Comparison of ENCODE assay signal across 23 cellular contexts in the genomic region with DNA sequence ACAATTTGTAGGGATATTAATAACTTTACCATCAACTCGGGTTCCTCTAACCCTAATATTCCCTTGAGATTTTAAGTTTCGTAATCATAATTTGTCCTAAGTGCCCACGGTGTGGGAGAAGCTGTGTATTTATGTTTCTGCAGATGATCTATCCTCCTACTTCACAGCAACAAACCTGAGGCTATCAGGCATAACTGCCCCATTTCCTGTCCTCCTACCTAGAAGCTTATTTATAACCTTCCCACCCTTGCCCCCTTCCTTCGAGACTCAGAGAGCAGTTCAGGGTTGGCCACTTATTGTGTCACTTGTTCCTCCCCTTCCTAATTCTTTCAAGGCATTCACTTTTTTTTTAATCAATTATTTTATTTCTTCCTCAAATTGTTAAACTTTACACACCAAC. TPM values are rescaled to one million over a fixed set of nuclear protein-coding genes. Genes with fewer than 3 reads are reported as not detected.
DNase-seq lines count a peak whose midpoint lies in the region; ATAC-seq and TF ChIP-seq lines count a peak whose summit lies in the region.
"Had no signal": no experiment of that assay in that cellular context is flagged by ENCODE, and none has a peak within 500 bp of the region (broad histone marks: within the 10 kb centered on the region; RNA-seq: fewer than 3 reads in every experiment).

No MANE protein-coding gene starts in this region.

- H4K91ac ChIP-seq in trophoblast cell (ENCODE audit: low read depth, low read length) = no peak overlapping the region

- H3K27me3 Mint-ChIP-seq in activated CD4-positive, alpha-beta memory T cell treated with anti-CD3 and anti-CD28 coated beads, Interleukin-2, amount 10 ng/mL, durations not matched to agents 7 days and 5 days = peaks cover 2% of the 10 kb centered on the region
- H3K27me3 Mint-ChIP-seq: activated CD4-positive, alpha-beta T cell treated with anti-CD3 and anti-CD28 coated beads, Interleukin-2, amount 10 ng/mL, durations not matched to agents 7 days and 5 days; activated naive CD8-positive, alpha-beta T cell treated with anti-CD3 and anti-CD28 coated beads for 36 hours; memory B cell had no signal

- ATAC-seq in GM18511 (IDR thresholded peaks at IDR 0.05; ENCODE audit: unreplicated experiment) (peak; percentile 49), GM21447 (IDR thresholded peaks at IDR 0.05; ENCODE audit: unreplicated experiment) (peak; percentile 39), HG03108 (IDR thresholded peaks at IDR 0.05; ENCODE audit: unreplicated experiment) (peak; percentile 45)
- no peak for ATAC-seq in activated CD4-positive, CD25-positive, alpha-beta regulatory T cell treated with anti-CD3 and anti-CD28 coated beads, Interleukin-2, amount 50 U/mL, for 24 hours
- ATAC-seq: activated T-cell treated with anti-CD3 and anti-CD28 coated beads, Interleukin-2, amount 50 U/mL, for 4 hours; esophagus mucosa had no signal

- no peak overlapping the region for H2AK5ac ChIP-seq in trophoblast cell (ENCODE audit: low read length)

- H3K79me2 ChIP-seq in trophoblast cell (ENCODE audit: control insufficient read depth, insufficient read depth, low read length, poor library complexity) = no peaks in the 10 kb centered on the region

- no peak overlapping the region for H2BK120ac ChIP-seq in trophoblast cell (ENCODE audit: insufficient read depth, low read length, poor library complexity)

- no peak for TF ChIP-seq POLR2A in stomach (IDR thresholded peaks at IDR 0.05)

- TF ChIP-seq EP300 in stomach (IDR thresholded peaks at IDR 0.05) = no peak

- H3K27me3 ChIP-seq in stomach (peaks cover 0 to 4% (median 0%) of the 10 kb centered on the region in 3 donors), trophoblast cell (ENCODE audit: insufficient read depth, low read length) (no peaks in the 10 kb centered on the region)
- H3K27me3 ChIP-seq: brain microvascular endothelial cell, dorsolateral prefrontal cortex had no signal

- H3K4ac ChIP-seq in trophoblast cell (ENCODE audit: low read depth, low read length) = no peak overlapping the region

- no peak overlapping the region for H3K14ac ChIP-seq in trophoblast cell (ENCODE audit: low read length)

- no peak overlapping the region for H3K23ac ChIP-seq in trophoblast cell (ENCODE audit: low read length)

- H2BK5ac ChIP-seq in trophoblast cell (ENCODE audit: low read depth, low read length, poor library complexity) = no peak overlapping the region

- no peak for TF ChIP-seq CTCF in stomach (IDR thresholded peaks at IDR 0.05)

- H3K36me3 Mint-ChIP-seq in activated CD4-positive, alpha-beta memory T cell treated with anti-CD3 and anti-CD28 coated beads, Interleukin-2, amount 10 ng/mL, durations not matched to agents 7 days and 5 days (ENCODE audit: low read depth) = no peaks in the 10 kb centered on the region
- H3K36me3 Mint-ChIP-seq: activated naive CD8-positive, alpha-beta T cell treated with anti-CD3 and anti-CD28 coated beads for 36 hours; memory B cell had no signal

- peaks cover 0 to 17% (median 10%) of the 10 kb centered on the region in 4 donors for H3K4me1 ChIP-seq in stomach
- peaks cover 0 to 7% of the 10 kb centered on the region in 2 experiments for H3K4me1 ChIP-seq in trophoblast cell (ENCODE audit: control insufficient read depth in 1 of 2, insufficient read depth in 2 of 2, low read length in 2 of 2)

- H4K8ac ChIP-seq in trophoblast cell (ENCODE audit: low read depth, low read length) = no peak overlapping the region

- no peak overlapping the region for H3K4me3 Mint-ChIP-seq in activated CD4-positive, alpha-beta memory T cell treated with anti-CD3 and anti-CD28 coated beads, Interleukin-2, amount 10 ng/mL, durations not matched to agents 7 days and 5 days
- H3K4me3 Mint-ChIP-seq: activated CD4-positive, alpha-beta T cell treated with anti-CD3 and anti-CD28 coated beads, Interleukin-2, amount 10 ng/mL, durations not matched to agents 7 days and 5 days; activated naive CD8-positive, alpha-beta T cell treated with anti-CD3 and anti-CD28 coated beads for 36 hours; activated T-cell treated with anti-CD3 and anti-CD28 coated beads, Interleukin-2, amount 50 U/mL, for 4 hours; memory B cell; nephron progenitor cell had no signal

- no peaks in the 10 kb centered on the region for H3K9me3 ChIP-seq in stomach
- peaks cover 2% of the 10 kb centered on the region for H3K9me3 ChIP-seq in trophoblast cell (ENCODE audit: insufficient read depth, low read depth, low read length)
- H3K9me3 ChIP-seq: SK-N-SH, thoracic aorta had no signal

- no peak overlapping the region for H3K4me2 ChIP-seq in trophoblast cell (ENCODE audit: low read length)
- H3K4me2 ChIP-seq: PC-9, SK-N-SH had no signal

- no peak overlapping the region for H4K12ac ChIP-seq in trophoblast cell (ENCODE audit: low read depth, low read length)

- no peaks in the 10 kb centered on the region for H3K9me3 Mint-ChIP-seq in activated CD4-positive, alpha-beta memory T cell treated with anti-CD3 and anti-CD28 coated beads, Interleukin-2, amount 10 ng/mL, durations not matched to agents 7 days and 5 days
- H3K9me3 Mint-ChIP-seq: activated naive CD8-positive, alpha-beta T cell treated with anti-CD3 and anti-CD28 coated beads for 36 hours; activated T-cell treated with anti-CD3 and anti-CD28 coated beads, Interleukin-2, amount 50 U/mL, for 4 hours; memory B cell; nephron progenitor cell had no signal

- no peaks in the 10 kb centered on the region for H3K79me1 ChIP-seq in trophoblast cell (ENCODE audit: low read length)

- CTCF ChIA-PET in activated CD4-positive, alpha-beta memory T cell treated with anti-CD3 and anti-CD28 coated beads, Interleukin-2, amount 10 ng/mL, durations not matched to agents 7 days and 5 days (lab: Charles Lee) = interaction anchor here (1.2 to 2.1 kb wide), 3 partner anchors 12 to 101 kb away, joined by 3 to 8 read pairs (median 5); no protein-coding TSS in a partner anchor

- no peak overlapping the region for H3K18ac ChIP-seq in trophoblast cell (ENCODE audit: low read length)

- H3K27ac ChIP-seq in stomach = no peak overlapping the region
- H3K27ac ChIP-seq in trophoblast cell (ENCODE audit: low read depth, low read length) = no peak overlapping the region
- H3K27ac ChIP-seq: brain microvascular endothelial cell, dorsolateral prefrontal cortex, PC-9, thoracic aorta had no signal

- no peak overlapping the region for H2BK12ac ChIP-seq in trophoblast cell (ENCODE audit: low read length)

- H3K36me3 ChIP-seq in stomach (no peaks in the 10 kb centered on the region), trophoblast cell (ENCODE audit: control insufficient read depth in 1 of 2, insufficient read depth in 2 of 2, low read length in 2 of 2) (no peaks in the 10 kb centered on the region)
- H3K36me3 ChIP-seq: brain microvascular endothelial cell, thoracic aorta had no signal

- no peak overlapping the region for H3K27ac Mint-ChIP-seq in activated CD4-positive, alpha-beta memory T cell treated with anti-CD3 and anti-CD28 coated beads, Interleukin-2, amount 10 ng/mL, durations not matched to agents 7 days and 5 days
- H3K27ac Mint-ChIP-seq: activated CD4-positive, alpha-beta T cell treated with anti-CD3 and anti-CD28 coated beads, Interleukin-2, amount 10 ng/mL, durations not matched to agents 7 days and 5 days; activated naive CD8-positive, alpha-beta T cell treated with anti-CD3 and anti-CD28 coated beads for 36 hours; memory B cell; nephron progenitor cell had no signal

- intact Hi-C loops in stomach (cut with DNase I; ENCODE audit: low total_unique reads) = no loop called here

- no peak overlapping the region for H2AFZ ChIP-seq in trophoblast cell (ENCODE audit: insufficient read depth, low read length, poor library complexity)
- H2AFZ ChIP-seq: PC-9 had no signal

- H3K4me3 ChIP-seq in stomach = no peak overlapping the region
- no peak overlapping the region for H3K4me3 ChIP-seq in trophoblast cell (ENCODE audit: low read depth, low read length)
- H3K4me3 ChIP-seq: dorsolateral prefrontal cortex, PC-9, thoracic aorta had no signal

- H3K4me1 Mint-ChIP-seq in activated CD4-positive, alpha-beta memory T cell treated with anti-CD3 and anti-CD28 coated beads, Interleukin-2, amount 10 ng/mL, durations not matched to agents 7 days and 5 days = no peaks in the 10 kb centered on the region
- H3K4me1 Mint-ChIP-seq: activated CD4-positive, alpha-beta T cell treated with anti-CD3 and anti-CD28 coated beads, Interleukin-2, amount 10 ng/mL, durations not matched to agents 7 days and 5 days had no signal

- WGBS in stomach, 5 donors = 62 to 74% (median 72%) methylated on average over 4 of the region's 4 CpGs
- no CpG with 5 or more reads among the region's 4 CpGs for WGBS in trophoblast cell (ENCODE audit: extremely low coverage, insufficient coverage, insufficient read length)

- no peak overlapping the region for H3K9ac ChIP-seq in trophoblast cell (ENCODE audit: low read length)
- H3K9ac ChIP-seq: SK-N-SH had no signal

- peak; percentile 50 for DNase-seq in left kidney (ENCODE audit: low read depth, low spot score)
- no peak for DNase-seq in stomach
- DNase-seq in trophoblast cell = no peak
- no peak for DNase-seq in activated CD4-positive, alpha-beta memory T cell treated with anti-CD3 and anti-CD28 coated beads, Interleukin-2, amount 10 ng/mL, durations not matched to agents 7 days and 5 days
- DNase-seq: activated CD4-positive, alpha-beta T cell treated with anti-CD3 and anti-CD28 coated beads, Interleukin-2, amount 10 ng/mL, durations not matched to agents 7 days and 5 days; activated naive CD8-positive, alpha-beta T cell treated with anti-CD3 and anti-CD28 coated beads for 36 hours; activated T-cell treated with anti-CD3 and anti-CD28 coated beads, Interleukin-2, amount 50 U/mL, for 4 hours; brain microvascular endothelial cell; dorsolateral prefrontal cortex; glutamatergic neuron; NCI-H2029; NCI-H524; nephron progenitor cell; PC-9; SK-N-SH had no signal

- POLR2A ChIA-PET in activated CD4-positive, alpha-beta memory T cell treated with anti-CD3 and anti-CD28 coated beads, Interleukin-2, amount 10 ng/mL, durations not matched to agents 7 days and 5 days (lab: Charles Lee) = interaction anchor here (0.7 to 1.6 kb wide), 2 partner anchors 24 to 35 kb away, joined by 3 to 4 read pairs; no protein-coding TSS in a partner anchor

RNA-seq across cellular contexts. Expression of a gene that starts 29.6 kb away (rescaled TPM):
- total RNA-seq in stomach = 10 to 100 TPM in 4 of 5 donors, under 1 TPM in 1; 0.58 to 69.4 (median 27.1) TPM
- 10 to 100 TPM in 2 of 3 donors, 1 to 10 TPM in 1; 3.2 to 16.2 (median 15.4) TPM for polyA plus RNA-seq in stomach
- 0.15 and 0.19 TPM in 2 replicates for polyA plus RNA-seq in trophoblast cell (2013)
- total RNA-seq in activated CD4-positive, alpha-beta memory T cell treated with anti-CD3 and anti-CD28 coated beads, Interleukin-2, amount 10 ng/mL, durations not matched to agents 7 days and 5 days = 100 to 1,000 TPM; 304 to 313 TPM
- total RNA-seq: PC-9, renal cortical epithelial cell had no signal
- polyA plus RNA-seq: SK-N-SH had no signal

Comparison
In these comparisons a context has a peak if more than half of its experiments do, and no peak if none do; other contexts are left out.
1. ATAC-seq: peak in GM18511 (single experiment), GM21447 (single experiment) and HG03108 (single experiment); none in activated CD4-positive, CD25-positive, alpha-beta regulatory T cell treated with anti-CD3 and anti-CD28 coated beads, Interleukin-2, amount 50 U/mL, for 24 hours (0 of 2).
2. RNA of a gene that starts 29.6 kb away (total RNA-seq): 304 to 313 TPM in activated CD4-positive, alpha-beta memory T cell treated with anti-CD3 and anti-CD28 coated beads, Interleukin-2, amount 10 ng/mL, durations not matched to agents 7 days and 5 days; 0.58 to 69.4 TPM in stomach; every median in the first group is over 4 times any median in the second.